In the genomic region with DNA sequence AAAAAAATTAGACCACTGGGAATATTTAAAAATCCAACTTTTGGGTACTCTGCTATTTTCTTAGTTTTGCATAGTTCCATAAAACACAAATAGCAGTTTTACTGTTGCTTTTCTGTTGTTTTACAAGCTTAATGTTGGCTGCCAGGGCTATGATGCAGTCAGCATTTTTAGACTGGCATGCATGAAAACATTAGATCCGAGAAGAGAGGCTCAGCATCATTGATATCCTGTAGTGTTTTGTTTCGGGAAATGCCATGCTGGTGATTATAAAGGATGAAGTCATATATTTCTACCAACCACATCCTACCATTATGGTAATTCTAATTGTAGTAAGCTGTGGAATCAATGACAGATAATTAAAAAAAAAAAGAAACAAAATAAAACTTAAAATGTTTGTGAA, we compare ENCODE assay signal across 27 cellular contexts.
DNase-seq lines count a peak whose midpoint lies in the region; ATAC-seq and TF ChIP-seq lines count a peak whose summit lies in the region.
"Had no signal": no experiment of that assay in that cellular context is flagged by ENCODE, and none has a peak within 500 bp of the region (broad histone marks: within the 10 kb centered on the region; RNA-seq: fewer than 3 reads in every experiment).

No MANE protein-coding gene starts in this region.

- no peak overlapping the region for H3K4me3 ChIP-seq in BJ (ENCODE audit: low read depth, low read length)
- H3K4me3 ChIP-seq: SJSA1, suprapubic skin had no signal

- in situ Hi-C loops in ACHN (cut with HindIII; ENCODE audit: low pct_ligation_motif_present, low pct_unique_long_range_greater_than_20kb, low sequenced_read_pairs) = no loop called here
- in situ Hi-C loops in KBM-7 (cut with MboI; ENCODE audit: low pct_unique_long_range_greater_than_20kb, low sequenced_read_pairs) = no loop called here

- TF ChIP-seq CTCF in BJ (IDR thresholded peaks at IDR 0.05; ENCODE audit: insufficient read depth, low read depth, low read length) = no peak

- ATAC-seq in GM19035 (IDR thresholded peaks at IDR 0.05; ENCODE audit: unreplicated experiment) = no peak
- ATAC-seq: activated CD4-positive, CD25-positive, alpha-beta regulatory T cell treated with anti-CD3 and anti-CD28 coated beads, Interleukin-2, amount 50 U/mL, for 24 hours; right cardiac atrium; stimulated activated naive B cell treated with anti-CD40 and anti-IgM and Interleukin-4, amounts not matched to agents 10 μg/mL and 1 μg/mL and 100 μg/mL, for 72 hours had no signal

- DNase-seq in BJ (ENCODE audit: low read depth) (peak; percentile 26), LHCN-M2 (ENCODE audit: low read depth) (peak; percentile 62), astrocyte of the hippocampus (ENCODE audit: low read depth, low spot score) (peak; percentile 67), lung microvascular endothelial cell (ENCODE audit: low read depth in 2 of 2) (peak; percentile 6 to 83), ACHN (no peak), KBM-7 (no peak), cortex of kidney (lab: John Stamatoyannopoulos, UW) (no peak)
- DNase-seq: activated CD4-positive, alpha-beta T cell treated with anti-CD3 and anti-CD28 coated beads, Interleukin-2, amount 50 U/mL, for 48 hours; activated CD8-positive, alpha-beta memory T cell treated with anti-CD3 and anti-CD28 coated beads, Interleukin-2, amount 50 U/mL, for 4 hours; activated naive CD4-positive, alpha-beta T cell treated with anti-CD3 and anti-CD28 coated beads for 36 hours; AML-193; CD4-positive, alpha-beta memory T cell; DMS 273 treated with DMSO at 0.1 percent for 48 hours; hypothalamus; immature natural killer cell; mesendoderm; NCI-H1092 treated with DMSO at 0.1 percent for 48 hours; NCI-H2029; right cardiac atrium; RPMI8226; stimulated activated CD4-positive, alpha-beta T cell treated with anti-CD3 and anti-CD28 coated beads, Interleukin-2, amount 100 ng/mL, for 48 hours; stimulated activated naive B cell treated with anti-CD40 and anti-IgM and Interleukin-4, amounts not matched to agents 10 μg/mL and 1 μg/mL and 100 μg/mL, for 72 hours; T-helper 1 cell had no signal

- no peaks in the 10 kb centered on the region for H3K36me3 ChIP-seq in BJ (ENCODE audit: control insufficient read depth, insufficient read depth, low read length)
- H3K36me3 ChIP-seq: SJSA1, suprapubic skin had no signal

- POLR2A ChIA-PET in BJ (lab: Charles Lee) = no interaction called here

- no peaks in the 10 kb centered on the region for H3K27me3 ChIP-seq in BJ (ENCODE audit: control insufficient read depth, insufficient read depth, low read length)
- H3K27me3 ChIP-seq: SJSA1, suprapubic skin had no signal

- CTCF ChIA-PET in BJ (lab: Yijun Ruan, JAX) = no interaction called here

Comparison
In these comparisons a context has a peak if more than half of its experiments do, and no peak if none do; other contexts are left out.
1. DNase-seq: peak in BJ (single experiment), LHCN-M2 (single experiment), astrocyte of the hippocampus (single experiment) and lung microvascular endothelial cell (2 of 2); none in ACHN (single experiment), KBM-7 (single experiment) and cortex of kidney (single experiment).